In the genomic region with DNA sequence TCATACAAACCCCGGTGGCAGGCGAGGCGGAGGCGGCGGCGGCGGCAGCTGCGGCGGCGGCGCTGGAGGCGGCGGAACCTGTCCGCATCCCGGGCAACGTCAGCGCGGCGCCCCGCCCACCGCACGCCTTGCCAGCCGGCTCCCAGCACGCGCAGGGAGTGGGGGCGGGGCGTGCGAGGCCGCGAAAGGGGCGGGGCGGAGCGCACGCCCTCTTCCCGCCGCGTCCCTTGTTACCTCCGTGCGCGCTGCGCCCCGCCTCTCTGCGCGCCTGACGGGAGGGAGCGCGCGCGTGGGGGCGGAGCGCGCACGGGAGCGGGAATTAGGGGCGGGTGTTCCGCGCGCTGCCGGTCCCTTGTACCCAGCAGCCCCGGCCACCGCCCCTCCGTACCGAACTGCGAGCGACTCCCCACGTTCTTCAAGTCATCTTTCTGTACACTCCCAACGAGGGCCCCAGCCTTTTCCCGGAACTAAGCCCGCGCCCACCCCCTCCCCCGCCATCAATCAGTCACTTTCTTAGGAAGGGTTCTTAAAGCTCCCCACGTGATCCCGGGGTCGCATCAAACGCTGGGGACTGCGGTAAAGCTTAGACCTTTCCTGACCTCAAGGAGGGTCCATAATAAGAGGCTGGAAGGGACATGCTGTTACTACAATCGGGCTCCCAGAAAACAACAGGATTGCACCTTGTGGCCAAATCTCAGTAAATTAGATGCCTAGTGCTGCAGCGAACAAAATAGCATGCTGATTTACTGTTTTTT, we compare ENCODE assay signal across 8 cellular contexts. TPM values are rescaled to one million over a fixed set of nuclear protein-coding genes. Genes with fewer than 3 reads are reported as not detected.
A peak's percentile ranks its signal among the peaks of the same experiment; 100 is the strongest.
DNase-seq lines count a peak whose midpoint lies in the region; ATAC-seq and TF ChIP-seq lines count a peak whose summit lies in the region.

TSS of gene AGTPBP1 (minus strand) at position 80 of the 755 bp plus-strand sequence. CDS start 29,421 bp downstream, outside the sequence.

- H3K27me3 ChIP-seq in DND-41 (ENCODE audit: insufficient read depth, low read length, poor library complexity) (peaks cover 5% of the 10 kb centered on the region), GM23248 (replicated peaks; ENCODE audit: insufficient read depth) (peaks cover 7% of the 10 kb centered on the region), fibroblast of lung (ENCODE audit: control insufficient read depth, insufficient read depth, low read length) (peaks cover 2% of the 10 kb centered on the region)

- H3K4me3 ChIP-seq in DND-41 (ENCODE audit: low read depth in 1 of 2, low read length in 2 of 2) (peak within 1 kb of the TSS; percentile 38 to 94), GM23248 (peak within 1 kb of the TSS; percentile 89), fibroblast of lung (replicated peaks in 1 of 4; ENCODE audit: control extremely low read depth in 1 of 4, insufficient read depth in 1 of 4, low read depth in 3 of 4, low read length in 4 of 4) (peak within 1 kb of the TSS; percentile 79 to 89 (median 85))

- DNase-seq in DND-41 (peak; percentile 92), GM23248 (peak; percentile 97), Kasumi-1 (lab: John Stamatoyannopoulos, UW) (peak; percentile 84 to 85), RPMI8226 (peak; percentile 94), fibroblast of lung (ENCODE audit: low read depth in 2 of 2) (peak; percentile 85 to 89), natural killer cell (peak; percentile 98)
- DNase-seq in activated T-helper 1 cell treated with anti-CD3 and anti-CD28 coated beads, Interleukin-2, amount 50 U/mL, for 16 hours (ENCODE audit: low read depth in 1 of 2, low spot score in 1 of 2): peak; percentile 94 to 97
- peak; percentile 92 to 96 (median 95) for DNase-seq in stimulated activated naive CD4-positive, alpha-beta T cell (lab: John Stamatoyannopoulos, UW)

- intact Hi-C loops in natural killer cell (cut with micrococcal nuclease): loop anchor here (1.0 to 2.0 kb wide), 4 partner anchors 16 to 198 kb away; no protein-coding TSS in a partner anchor

- no peak for TF ChIP-seq CTCF in DND-41 (IDR thresholded peaks at IDR 0.05; ENCODE audit: borderline replicate concordance, extremely low read depth, low read length, poor library complexity, severe bottlenecking)
- TF ChIP-seq CTCF in fibroblast of lung (conservative IDR thresholded peaks at IDR 0.05 in 1 of 2, IDR thresholded peaks at IDR 0.05 in 1 of 2; ENCODE audit: low read depth in 1 of 2, low read length in 2 of 2): no peak
- TF ChIP-seq CTCF in natural killer cell (IDR thresholded peaks at IDR 0.05): no peak

- H3K4me1 ChIP-seq in DND-41 (ENCODE audit: insufficient read depth, low read length) (peaks cover 36% of the 10 kb centered on the region), GM23248 (ENCODE audit: insufficient read depth) (peaks cover 15% of the 10 kb centered on the region), fibroblast of lung (ENCODE audit: control insufficient read depth, extremely low read depth, insufficient read depth, low read length) (peaks cover 6% of the 10 kb centered on the region)

- peak within 1 kb of the TSS; percentile 79 for H3K4me2 ChIP-seq in DND-41 (ENCODE audit: insufficient read depth, low read length)
- peak within 1 kb of the TSS; percentile 98 for H3K4me2 ChIP-seq in GM23248 (ENCODE audit: unreplicated experiment)
- peak within 1 kb of the TSS; percentile 97 for H3K4me2 ChIP-seq in fibroblast of lung (ENCODE audit: extremely low read depth, insufficient read depth, low read length)

- H3K36me3 ChIP-seq in DND-41 (ENCODE audit: insufficient read depth, low read length) (no peaks in the 10 kb centered on the region; the same call in 1 of the 2 replicates), GM23248 (ENCODE audit: low read depth) (no peaks in the 10 kb centered on the region), fibroblast of lung (ENCODE audit: control insufficient read depth, insufficient read depth, low read length) (no peaks in the 10 kb centered on the region)

- H3K27ac ChIP-seq in DND-41 (ENCODE audit: low read length) (peak within 1 kb of the TSS; percentile 73), GM23248 (peak within 1 kb of the TSS; percentile 73), fibroblast of lung (ENCODE audit: insufficient read depth, low read length) (peak within 1 kb of the TSS; percentile 73)

- peak within 1 kb of the TSS; percentile 91 to 94 for H3K27ac Mint-ChIP-seq in natural killer cell

- H3K9me2 ChIP-seq in GM23248 (ENCODE audit: insufficient read depth): no peaks in the 10 kb centered on the region

- no peaks in the 10 kb centered on the region for H3K9me3 Mint-ChIP-seq in natural killer cell

- H3K79me2 ChIP-seq in DND-41 (ENCODE audit: insufficient read depth, low read length): peaks cover 41% of the 10 kb centered on the region
- peaks cover 32% of the 10 kb centered on the region for H3K79me2 ChIP-seq in GM23248 (ENCODE audit: insufficient read depth)
- no peaks in the 10 kb centered on the region for H3K79me2 ChIP-seq in fibroblast of lung (ENCODE audit: control insufficient read depth, insufficient read depth, low read length)

- H3K36me3 Mint-ChIP-seq in natural killer cell: no peaks in the 10 kb centered on the region

- ATAC-seq in DND-41 (ENCODE audit: insufficient read depth, low read depth) (peak; percentile 82), natural killer cell (peak; percentile 83 to 95 (median 88))

- peaks cover 8% of the 10 kb centered on the region; the same call in 1 of the 2 replicates for H4K20me1 ChIP-seq in DND-41 (ENCODE audit: insufficient read depth, low read length)
- H4K20me1 ChIP-seq in GM23248 (ENCODE audit: insufficient read depth): no peaks in the 10 kb centered on the region
- H4K20me1 ChIP-seq in fibroblast of lung (ENCODE audit: control insufficient read depth, extremely low read depth, insufficient read depth, low read length): no peaks in the 10 kb centered on the region

- peak within 1 kb of the TSS; percentile 93 for H3K4me3 Mint-ChIP-seq in natural killer cell

- H3K9ac ChIP-seq in DND-41 (ENCODE audit: low read depth, low read length) (peak within 1 kb of the TSS; percentile 62), GM23248 (peak within 1 kb of the TSS; percentile 84), fibroblast of lung (ENCODE audit: insufficient read depth, low read length) (peak within 1 kb of the TSS; percentile 75)

- WGBS in GM23248 (ENCODE audit: low coverage in 1 of 2, low lambda C conversion rate in 2 of 2, missing lambda C conversion rate in 2 of 2), 2 experiments: 0% methylated on average over 37 to 49 of the region's 78 CpGs

- peaks cover 18% of the 10 kb centered on the region for H3F3A ChIP-seq in GM23248 (ENCODE audit: insufficient read depth)

- H3K9me3 ChIP-seq in DND-41 (ENCODE audit: insufficient read depth, low read length, severe bottlenecking) (no peaks in the 10 kb centered on the region), GM23248 (ENCODE audit: low read depth) (no peaks in the 10 kb centered on the region), fibroblast of lung (ENCODE audit: control insufficient read depth, insufficient read depth, low read depth, low read length) (no peaks in the 10 kb centered on the region)

- H3K4me1 Mint-ChIP-seq in natural killer cell: peaks cover 67 to 77% of the 10 kb centered on the region in 2 donors

- in situ Hi-C loops in GM23248 (cut with MboI): no loop called here

- no peaks in the 10 kb centered on the region for H3K27me3 Mint-ChIP-seq in natural killer cell (ENCODE audit: low read depth in 2 of 2)

- peak within 1 kb of the TSS; percentile 90 for H2AFZ ChIP-seq in DND-41 (ENCODE audit: low read depth, low read length)
- peak within 1 kb of the TSS; percentile 98 for H2AFZ ChIP-seq in GM23248
- peak within 1 kb of the TSS; percentile 96 for H2AFZ ChIP-seq in fibroblast of lung (ENCODE audit: low read length)

RNA-seq across cellular contexts. Expression of gene AGTPBP1, which starts in this region (rescaled TPM):
- 12.9 and 17.5 TPM in 2 replicates for total RNA-seq in GM23248 (2014; rRNA removed; shearing (Covaris generic))
- 6.6 and 7.2 TPM in 2 replicates for polyA plus RNA-seq in GM23248 (2016; fragmentation: Nextera tagmentation; extraction: Ambion mirVana)
- total RNA-seq in fibroblast of lung: 10.7 and 13.6 TPM in 2 replicates
- polyA plus RNA-seq in fibroblast of lung: 6.8 and 10.6 TPM in 2 replicates
- 4.5 and 6.8 TPM in 2 replicates for polyA plus RNA-seq in fibroblast of lung (2012)
- 0.70 TPM in 1 of 2 replicates, not detected in the other for polyA minus RNA-seq in fibroblast of lung (ENCODE audit: low replicate concordance)
- total RNA-seq in natural killer cell: 100 to 1,000 TPM; 140 to 150 (median 140) TPM

Comparison
In these comparisons a context has a peak if more than half of its experiments do, and no peak if none do; other contexts are left out.
1. Peak in every context shown above with its lines: DNase-seq, ATAC-seq, H3K4me3 ChIP-seq and H3K27ac ChIP-seq.